In the genomic region with DNA sequence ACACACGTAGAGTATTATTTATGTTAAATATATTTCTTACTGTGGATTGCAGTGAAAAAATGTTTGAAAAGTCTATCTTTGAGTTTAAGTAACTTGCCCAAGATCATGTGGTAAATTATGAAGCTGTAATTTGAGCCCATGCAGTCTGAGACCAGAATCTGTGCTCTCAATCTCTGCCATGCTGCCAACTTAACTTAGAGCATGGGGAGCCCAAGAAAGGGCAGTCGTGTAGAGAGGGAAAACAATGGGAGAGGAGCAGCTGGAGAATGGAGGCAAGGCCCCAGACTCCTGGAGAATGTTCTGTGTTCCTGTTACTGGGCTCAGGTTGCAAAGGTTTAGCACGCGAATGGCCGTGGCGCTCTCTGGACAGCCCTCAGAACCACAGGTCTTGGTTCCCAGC, we compare ENCODE assay signal across 21 cellular contexts.
"Had no signal": no experiment of that assay in that cellular context is flagged by ENCODE, and none has a peak within 500 bp of the region (broad histone marks: within the 10 kb centered on the region; RNA-seq: fewer than 3 reads in every experiment).

No MANE protein-coding gene starts in this region.

- DNase-seq: activated CD4-positive, alpha-beta T cell treated with anti-CD3 and anti-CD28 coated beads, Interleukin-2, amount 10 ng/mL, durations not matched to agents 7 days and 5 days; activated CD8-positive, alpha-beta memory T cell treated with anti-CD3 and anti-CD28 coated beads, Interleukin-2, amount 10 ng/mL, durations not matched to agents 7 days and 5 days; activated CD8-positive, alpha-beta T cell treated with anti-CD3 and anti-CD28 coated beads for 36 hours; activated effector memory CD4-positive, alpha-beta T cell treated with anti-CD3 and anti-CD28 coated beads, Interleukin-2, amount 50 U/mL, for 16 hours; activated naive CD4-positive, alpha-beta T cell treated with anti-CD3 and anti-CD28 coated beads, Interleukin-2, amount 10 ng/mL, durations not matched to agents 7 days and 5 days; activated T-cell treated with anti-CD3 and anti-CD28 coated beads for 4 hours; anterior cingulate cortex; body of pancreas; foreskin keratinocyte; left lung; midbrain; pancreas; right cardiac atrium; stimulated activated CD4-positive, alpha-beta T cell treated with anti-CD3 and anti-CD28 coated beads, Interleukin-12 subunit alpha, Interleukin-12 subunit beta, amount 100 ng/mL, for 4 hours; stimulated activated naive CD8-positive, alpha-beta T cell treated with anti-CD3 and anti-CD28 coated beads, Interleukin-15, amount 100 ng/mL, for 72 hours; tibial artery; uterus had no signal

- H3K36me3 ChIP-seq: cardiac muscle cell, left lung, pancreas, tibial artery, uterus had no signal

- H3K27ac ChIP-seq: body of pancreas, cardiac muscle cell, epithelial cell of prostate, foreskin keratinocyte, left lung, pancreas, tibial artery, uterus had no signal

- H3K9me3 ChIP-seq: body of pancreas, pancreas, tibial artery, uterus had no signal

- H3K27me3 ChIP-seq: body of pancreas, cardiac muscle cell, foreskin keratinocyte, left lung, pancreas, tibial artery, uterus had no signal

- H3K27ac Mint-ChIP-seq: activated CD4-positive, alpha-beta T cell treated with anti-CD3 and anti-CD28 coated beads, Interleukin-2, amount 10 ng/mL, durations not matched to agents 7 days and 5 days; activated CD8-positive, alpha-beta memory T cell treated with anti-CD3 and anti-CD28 coated beads, Interleukin-2, amount 10 ng/mL, durations not matched to agents 7 days and 5 days; activated CD8-positive, alpha-beta T cell treated with anti-CD3 and anti-CD28 coated beads for 36 hours; activated naive CD4-positive, alpha-beta T cell treated with anti-CD3 and anti-CD28 coated beads, Interleukin-2, amount 10 ng/mL, durations not matched to agents 7 days and 5 days; natural killer cell treated with Interleukin-12 subunit alpha and Interleukin-12 subunit beta and Interleukin-15 and Interleukin-18, amount 100 ng/mL, for 72 hours had no signal

- H3K27me3 Mint-ChIP-seq: activated CD4-positive, alpha-beta T cell treated with anti-CD3 and anti-CD28 coated beads, Interleukin-2, amount 10 ng/mL, durations not matched to agents 7 days and 5 days had no signal

- H3K4me3 Mint-ChIP-seq: activated CD4-positive, alpha-beta T cell treated with anti-CD3 and anti-CD28 coated beads, Interleukin-2, amount 10 ng/mL, durations not matched to agents 7 days and 5 days; activated CD8-positive, alpha-beta memory T cell treated with anti-CD3 and anti-CD28 coated beads, Interleukin-2, amount 10 ng/mL, durations not matched to agents 7 days and 5 days; activated CD8-positive, alpha-beta T cell treated with anti-CD3 and anti-CD28 coated beads for 36 hours; activated naive CD4-positive, alpha-beta T cell treated with anti-CD3 and anti-CD28 coated beads, Interleukin-2, amount 10 ng/mL, durations not matched to agents 7 days and 5 days; natural killer cell treated with Interleukin-12 subunit alpha and Interleukin-12 subunit beta and Interleukin-15 and Interleukin-18, amount 100 ng/mL, for 72 hours; stimulated activated naive CD8-positive, alpha-beta T cell treated with anti-CD3 and anti-CD28 coated beads, Interleukin-15, amount 100 ng/mL, for 72 hours had no signal

- H3K36me3 Mint-ChIP-seq: activated CD8-positive, alpha-beta memory T cell treated with anti-CD3 and anti-CD28 coated beads, Interleukin-2, amount 10 ng/mL, durations not matched to agents 7 days and 5 days; activated naive CD4-positive, alpha-beta T cell treated with anti-CD3 and anti-CD28 coated beads, Interleukin-2, amount 10 ng/mL, durations not matched to agents 7 days and 5 days; natural killer cell treated with Interleukin-12 subunit alpha and Interleukin-12 subunit beta and Interleukin-15 and Interleukin-18, amount 100 ng/mL, for 72 hours had no signal

- ATAC-seq: activated CD4-positive, CD25-positive, alpha-beta regulatory T cell treated with anti-CD3 and anti-CD28 coated beads, Interleukin-2, amount 50 U/mL, for 24 hours; activated CD8-positive, alpha-beta memory T cell treated with anti-CD3 and anti-CD28 coated beads, Interleukin-2, amount 10 ng/mL, durations not matched to agents 7 days and 5 days; activated CD8-positive, alpha-beta T cell treated with anti-CD3 and anti-CD28 coated beads for 36 hours; body of pancreas; foreskin keratinocyte; left lung; natural killer cell treated with Interleukin-12 subunit alpha and Interleukin-12 subunit beta and Interleukin-15 and Interleukin-18, amount 100 ng/mL, for 72 hours; pancreas; right cardiac atrium; stimulated activated naive CD8-positive, alpha-beta T cell treated with anti-CD3 and anti-CD28 coated beads, Interleukin-15, amount 100 ng/mL, for 72 hours had no signal

- H3K4me3 ChIP-seq: body of pancreas, cardiac muscle cell, left lung, pancreas, tibial artery, uterus had no signal

- H3K4me1 Mint-ChIP-seq: activated CD4-positive, alpha-beta T cell treated with anti-CD3 and anti-CD28 coated beads, Interleukin-2, amount 10 ng/mL, durations not matched to agents 7 days and 5 days; activated CD8-positive, alpha-beta memory T cell treated with anti-CD3 and anti-CD28 coated beads, Interleukin-2, amount 10 ng/mL, durations not matched to agents 7 days and 5 days; activated naive CD4-positive, alpha-beta T cell treated with anti-CD3 and anti-CD28 coated beads, Interleukin-2, amount 10 ng/mL, durations not matched to agents 7 days and 5 days; stimulated activated naive CD8-positive, alpha-beta T cell treated with anti-CD3 and anti-CD28 coated beads, Interleukin-15, amount 100 ng/mL, for 72 hours had no signal

- H3K9me3 Mint-ChIP-seq: activated CD4-positive, alpha-beta T cell treated with anti-CD3 and anti-CD28 coated beads, Interleukin-2, amount 10 ng/mL, durations not matched to agents 7 days and 5 days; activated CD8-positive, alpha-beta T cell treated with anti-CD3 and anti-CD28 coated beads for 36 hours; activated naive CD4-positive, alpha-beta T cell treated with anti-CD3 and anti-CD28 coated beads, Interleukin-2, amount 10 ng/mL, durations not matched to agents 7 days and 5 days; natural killer cell treated with Interleukin-12 subunit alpha and Interleukin-12 subunit beta and Interleukin-15 and Interleukin-18, amount 100 ng/mL, for 72 hours had no signal

- H3K4me1 ChIP-seq: body of pancreas, foreskin keratinocyte, pancreas, uterus had no signal
